ENCODE assay signal across 22 cellular contexts in genomic region chr20:1164871-1165270, GRCh38. TPM values are rescaled to one million over a fixed set of nuclear protein-coding genes. Genes with fewer than 3 reads are reported as not detected.
"Had no signal": no experiment of that assay in that cellular context is flagged by ENCODE, and none has a peak within 500 bp of the region (broad histone marks: within the 10 kb centered on the region; RNA-seq: fewer than 3 reads in every experiment).

No MANE protein-coding gene starts in this region.

- H3K4me3 Mint-ChIP-seq: activated naive CD8-positive, alpha-beta T cell treated with anti-CD3 and anti-CD28 coated beads, Interleukin-2, amount 10 ng/mL, durations not matched to agents 7 days and 5 days; activated T-cell treated with anti-CD3 and anti-CD28 coated beads, Interleukin-2, amount 50 U/mL, for 72 hours; naive thymus-derived CD4-positive, alpha-beta T cell; neural progenitor cell; stimulated activated naive CD8-positive, alpha-beta T cell treated with anti-CD3 and anti-CD28 coated beads, Interleukin-15, Interleukin-2, amounts not matched to agents 100 ng/mL and 50 ng/mL, for 24 hours; T-cell had no signal

- H3K27ac Mint-ChIP-seq: activated T-cell treated with anti-CD3 and anti-CD28 coated beads, Interleukin-2, amount 50 U/mL, for 72 hours; naive thymus-derived CD4-positive, alpha-beta T cell; stimulated activated naive CD8-positive, alpha-beta T cell treated with anti-CD3 and anti-CD28 coated beads, Interleukin-15, Interleukin-2, amounts not matched to agents 100 ng/mL and 50 ng/mL, for 24 hours; T-cell had no signal

- H3K9me3 Mint-ChIP-seq: activated naive CD8-positive, alpha-beta T cell treated with anti-CD3 and anti-CD28 coated beads, Interleukin-2, amount 10 ng/mL, durations not matched to agents 7 days and 5 days; activated T-cell treated with anti-CD3 and anti-CD28 coated beads, Interleukin-2, amount 50 U/mL, for 72 hours; naive thymus-derived CD4-positive, alpha-beta T cell; neural progenitor cell; stimulated activated naive CD8-positive, alpha-beta T cell treated with anti-CD3 and anti-CD28 coated beads, Interleukin-15, Interleukin-2, amounts not matched to agents 100 ng/mL and 50 ng/mL, for 24 hours; T-cell had no signal

- H3K27me3 Mint-ChIP-seq: activated naive CD8-positive, alpha-beta T cell treated with anti-CD3 and anti-CD28 coated beads, Interleukin-2, amount 10 ng/mL, durations not matched to agents 7 days and 5 days; naive thymus-derived CD4-positive, alpha-beta T cell; stimulated activated naive CD8-positive, alpha-beta T cell treated with anti-CD3 and anti-CD28 coated beads, Interleukin-15, Interleukin-2, amounts not matched to agents 100 ng/mL and 50 ng/mL, for 24 hours; T-cell had no signal

- H3K9me3 ChIP-seq: body of pancreas, esophagus muscularis mucosa, gastroesophageal sphincter, heart left ventricle, prostate gland, right atrium auricular region, SK-N-SH, suprapubic skin, transverse colon, vagina had no signal

- H3K9ac ChIP-seq: neural progenitor cell, SK-N-SH had no signal

- H3K27me3 ChIP-seq: body of pancreas, esophagus muscularis mucosa, gastroesophageal sphincter, heart left ventricle, neural progenitor cell, right atrium auricular region, suprapubic skin, transverse colon, vagina had no signal

- H3K4me1 Mint-ChIP-seq: activated naive CD8-positive, alpha-beta T cell treated with anti-CD3 and anti-CD28 coated beads, Interleukin-2, amount 10 ng/mL, durations not matched to agents 7 days and 5 days; neural progenitor cell; T-cell had no signal

- H3K36me3 ChIP-seq: neural progenitor cell had no signal

- H2AFZ ChIP-seq: neural progenitor cell had no signal

- H3K9me2 ChIP-seq: SK-N-SH had no signal

- DNase-seq: activated CD4-positive, alpha-beta T cell treated with anti-CD3 and anti-CD28 coated beads, Interleukin-2, amount 50 U/mL, for 1 hour; activated gamma-delta T cell treated with Interleukin-2 at 50 U/mL for 16 hours; activated naive CD8-positive, alpha-beta T cell treated with anti-CD3 and anti-CD28 coated beads, Interleukin-2, amount 10 ng/mL, durations not matched to agents 7 days and 5 days; activated T-cell treated with anti-CD3 and anti-CD28 coated beads, Interleukin-2, amount 50 U/mL, for 72 hours; body of pancreas; caudate nucleus; heart left ventricle; mesendoderm; naive thymus-derived CD4-positive, alpha-beta T cell; SK-N-SH; stimulated activated CD4-positive, alpha-beta T cell treated with anti-CD3 and anti-CD28 coated beads, Interleukin-2, amount 100 ng/mL, for 24 hours; T-cell; transverse colon had no signal

- H3K4me2 ChIP-seq: neural progenitor cell, SK-N-SH had no signal

- H3K27ac ChIP-seq: body of pancreas, esophagus muscularis mucosa, gastroesophageal sphincter, neural progenitor cell, prostate gland, right atrium auricular region, suprapubic skin, transverse colon, vagina had no signal

- H3K4me1 ChIP-seq: gastroesophageal sphincter, neural progenitor cell, prostate gland, right atrium auricular region, suprapubic skin, transverse colon, vagina had no signal

- ATAC-seq: activated T-cell treated with anti-CD3 and anti-CD28 coated beads, Interleukin-2, amount 50 U/mL, for 72 hours; body of pancreas; gastroesophageal sphincter; heart left ventricle; naive thymus-derived CD4-positive, alpha-beta T cell; T-cell had no signal

- H3K4me3 ChIP-seq: body of pancreas, esophagus muscularis mucosa, gastroesophageal sphincter, heart left ventricle, neural progenitor cell, prostate gland, right atrium auricular region, suprapubic skin, transverse colon, vagina had no signal

RNA-seq across cellular contexts. Expression of gene TMEM74B, which starts 19.9 kb away (rescaled TPM):
- total RNA-seq: body of pancreas, osteoblast had no signal

RNA-seq across cellular contexts. Expression of gene C20orf202, which starts 38.4 kb away (rescaled TPM):
- total RNA-seq: body of pancreas, osteoblast, prostate gland, vagina had no signal
- polyA plus RNA-seq: SK-N-SH had no signal
